In genomic region chr3:100973594-100973993, GRCh38 we compare ENCODE assay signal across 23 cellular contexts. TPM values are rescaled to one million over a fixed set of nuclear protein-coding genes. Genes with fewer than 3 reads are reported as not detected.
"Had no signal": no experiment of that assay in that cellular context is flagged by ENCODE, and none has a peak within 500 bp of the region (broad histone marks: within the 10 kb centered on the region; RNA-seq: fewer than 3 reads in every experiment).

No MANE protein-coding gene starts in this region.

- H3K27ac Mint-ChIP-seq: activated CD8-positive, alpha-beta T cell treated with anti-CD3 and anti-CD28 coated beads for 36 hours; activated naive CD4-positive, alpha-beta T cell treated with anti-CD3 and anti-CD28 coated beads, Interleukin-2, amount 10 ng/mL, durations not matched to agents 7 days and 5 days; activated naive CD8-positive, alpha-beta T cell treated with anti-CD3 and anti-CD28 coated beads for 36 hours; activated T-cell treated with anti-CD3 and anti-CD28 coated beads, Interleukin-2, amount 50 U/mL, for 72 hours; activated T-helper 2 cell treated with anti-CD3 and anti-CD28 coated beads, Interferon-gamma antibody, Interleukin-2, Interleukin-4, amounts not matched to agents 10 μg/mL and 5 μg/mL and 100 μg/mL, durations not matched to agents 14 hours and 24 hours and 36 hours; T-cell had no signal

- H3K4me3 Mint-ChIP-seq: activated CD8-positive, alpha-beta T cell treated with anti-CD3 and anti-CD28 coated beads for 36 hours; activated naive CD4-positive, alpha-beta T cell treated with anti-CD3 and anti-CD28 coated beads, Interleukin-2, amount 10 ng/mL, durations not matched to agents 7 days and 5 days; activated naive CD8-positive, alpha-beta T cell treated with anti-CD3 and anti-CD28 coated beads for 36 hours; activated T-cell treated with anti-CD3 and anti-CD28 coated beads, Interleukin-2, amount 50 U/mL, for 72 hours; T-cell had no signal

- H3K27me3 Mint-ChIP-seq: activated naive CD4-positive, alpha-beta T cell treated with anti-CD3 and anti-CD28 coated beads, Interleukin-2, amount 10 ng/mL, durations not matched to agents 7 days and 5 days; activated naive CD8-positive, alpha-beta T cell treated with anti-CD3 and anti-CD28 coated beads for 36 hours had no signal

- H3K4me1 Mint-ChIP-seq: activated naive CD4-positive, alpha-beta T cell treated with anti-CD3 and anti-CD28 coated beads, Interleukin-2, amount 10 ng/mL, durations not matched to agents 7 days and 5 days; activated naive CD8-positive, alpha-beta T cell treated with anti-CD3 and anti-CD28 coated beads for 36 hours; T-cell had no signal

- DNase-seq: activated CD4-positive, alpha-beta T cell treated with anti-CD3 and anti-CD28 coated beads, Interleukin-2, amount 50 U/mL, for 1 hour; activated CD4-positive, CD25-positive, alpha-beta regulatory T cell; activated CD8-positive, alpha-beta memory T cell treated with anti-CD3 and anti-CD28 coated beads, Interleukin-2, amount 50 U/mL, for 4 hours; activated CD8-positive, alpha-beta T cell treated with anti-CD3 and anti-CD28 coated beads for 36 hours; activated gamma-delta T cell treated with Interleukin-2 at 50 U/mL for 16 hours; activated naive CD4-positive, alpha-beta T cell treated with anti-CD3 and anti-CD28 coated beads, Interleukin-2, amount 10 ng/mL, durations not matched to agents 7 days and 5 days; activated naive CD8-positive, alpha-beta T cell treated with anti-CD3 and anti-CD28 coated beads for 36 hours; activated T-cell treated with anti-CD3 and anti-CD28 coated beads, Interleukin-2, amount 50 U/mL, for 72 hours; brain microvascular endothelial cell; MM.1S; NCI-H1105 treated with DMSO at 0.1 percent for 48 hours; NCI-H1436 treated with DMSO at 0.1 percent for 48 hours; NCI-H187; NCI-H2081; NCI-H510A treated with DMSO at 0.1 percent for 48 hours; NCI-H69; NK-92 treated with Interleukin-12 subunit alpha and Interleukin-12 subunit beta, amount 100 ng/mL, for 24 hours; OCI-M1; SHP77; T-cell had no signal

- ATAC-seq: activated CD8-positive, alpha-beta T cell treated with anti-CD3 and anti-CD28 coated beads for 36 hours; activated T-cell treated with anti-CD3 and anti-CD28 coated beads, Interleukin-2, amount 50 U/mL, for 72 hours; T-cell had no signal

- H3K36me3 Mint-ChIP-seq: activated naive CD4-positive, alpha-beta T cell treated with anti-CD3 and anti-CD28 coated beads, Interleukin-2, amount 10 ng/mL, durations not matched to agents 7 days and 5 days; activated naive CD8-positive, alpha-beta T cell treated with anti-CD3 and anti-CD28 coated beads for 36 hours; T-cell had no signal

- H3K27me3 ChIP-seq: brain microvascular endothelial cell had no signal

- H3K36me3 ChIP-seq: brain microvascular endothelial cell had no signal

- H3K27ac ChIP-seq: brain microvascular endothelial cell, VCaP had no signal

RNA-seq across cellular contexts. Expression of gene ABI3BP, which starts 19.6 kb away (rescaled TPM):
- total RNA-seq: activated CD8-positive, alpha-beta T cell treated with anti-CD3 and anti-CD28 coated beads for 36 hours; activated T-cell treated with anti-CD3 and anti-CD28 coated beads, Interleukin-2, amount 50 U/mL, for 72 hours; activated T-helper 2 cell treated with anti-CD3 and anti-CD28 coated beads, Interferon-gamma antibody, Interleukin-2, Interleukin-4, amounts not matched to agents 10 μg/mL and 5 μg/mL and 100 μg/mL, durations not matched to agents 14 hours and 24 hours and 36 hours; T-helper 2 cell treated with Interferon-gamma antibody and Interleukin-4, amounts not matched to agents 100 ng/mL and 5 ng/mL, for 36 hours had no signal
